Comparison of ENCODE assay signal across 16 cellular contexts in genomic region chr16:8998114-8998513, GRCh38. TPM values are rescaled to one million over a fixed set of nuclear protein-coding genes. Genes with fewer than 3 reads are reported as not detected.
DNase-seq lines count a peak whose midpoint lies in the region; FAIRE-seq and TF ChIP-seq lines count a peak whose summit lies in the region.
"Had no signal": no experiment of that assay in that cellular context is flagged by ENCODE, and none has a peak within 500 bp of the region (broad histone marks: within the 10 kb centered on the region; RNA-seq: fewer than 3 reads in every experiment).

No MANE protein-coding gene starts in this region.

- 55 to 89% methylated on average over 1 of the region's 1 CpG for WGBS in transverse colon (ENCODE audit: low coverage in 1 of 2), 2 donors

- H3K9me3 ChIP-seq in osteoblast (ENCODE audit: low read depth, low read length) (no peaks in the 10 kb centered on the region), transverse colon (no peaks in the 10 kb centered on the region)
- H3K9me3 ChIP-seq: sigmoid colon, stomach had no signal

- TF ChIP-seq POLR2A in transverse colon (IDR thresholded peaks at IDR 0.05) = no peak

- intact Hi-C loops in transverse colon (cut with DNase I; ENCODE audit: low total_unique reads) = no loop called here

- FAIRE-seq in bronchial epithelial cell (lab: Jason Lieb, UNC) = no peak

- no peak overlapping the region for H2AFZ ChIP-seq in osteoblast (ENCODE audit: low read length)

- no peaks in the 10 kb centered on the region for H3K4me1 ChIP-seq in osteoblast (ENCODE audit: insufficient read depth, low read length)
- H3K4me1 ChIP-seq in transverse colon = peaks cover 0 to 11% (median 7%) of the 10 kb centered on the region in 4 donors
- H3K4me1 ChIP-seq: sigmoid colon, stomach had no signal

- TF ChIP-seq CTCF in bronchial epithelial cell (IDR thresholded peaks at IDR 0.05; ENCODE audit: insufficient read depth, low read length, severe bottlenecking) (no peak), osteoblast (IDR thresholded peaks at IDR 0.05; ENCODE audit: extremely low read depth, low read depth, low read length) (no peak), transverse colon (IDR thresholded peaks at IDR 0.05) (no peak)

- H3K27me3 ChIP-seq in bronchial epithelial cell (ENCODE audit: control insufficient read depth, insufficient read depth, low read length) (no peaks in the 10 kb centered on the region), osteoblast (ENCODE audit: insufficient read depth, low read length) (no peaks in the 10 kb centered on the region), transverse colon (no peaks in the 10 kb centered on the region)
- H3K27me3 ChIP-seq: sigmoid colon, stomach had no signal

- DNase-seq in GM04503 (ENCODE audit: low read depth) (peak; percentile 35), MV-4-11 (lab: John Stamatoyannopoulos, UW) (peak; percentile 90), bronchial epithelial cell (ENCODE audit: low read depth) (peak; percentile 55), osteoblast (ENCODE audit: insufficient read length, low spot score, missing footprints) (peak; percentile 82), NCI-H524 treated with DMSO at 0.1 percent for 48 hours (lab: John Stamatoyannopoulos, UW) (no peak), transverse colon (no peak), occipital lobe (lab: John Stamatoyannopoulos, UW) (no peak)
- no peak for DNase-seq in stimulated activated CD4-positive, alpha-beta T cell treated with anti-CD3 and anti-CD28 coated beads, Interleukin-2, amount 100 ng/mL, for 24 hours
- DNase-seq: activated CD4-positive, alpha-beta T cell treated with anti-CD3 and anti-CD28 coated beads for 36 hours; activated T-cell treated with anti-CD3 and anti-CD28 coated beads, Interleukin-2, amount 50 U/mL, for 1 hour; amniotic stem cell; NCI-H1092; sigmoid colon; stomach; T-helper 1 cell had no signal

- H3K36me3 ChIP-seq in bronchial epithelial cell (ENCODE audit: control insufficient read depth, insufficient read depth, low read length) = no peaks in the 10 kb centered on the region
- no peaks in the 10 kb centered on the region for H3K36me3 ChIP-seq in osteoblast (ENCODE audit: insufficient read depth, low read length)
- H3K36me3 ChIP-seq in transverse colon = no peaks in the 10 kb centered on the region
- H3K36me3 ChIP-seq: sigmoid colon, stomach had no signal

- H3K4me3 ChIP-seq in bronchial epithelial cell (ENCODE audit: low read depth, low read length) (no peak overlapping the region), osteoblast (ENCODE audit: insufficient read depth, low read length) (no peak overlapping the region), transverse colon (no peak overlapping the region)
- H3K4me3 ChIP-seq: coronary artery, sigmoid colon, stomach had no signal

- no peak for TF ChIP-seq EP300 in transverse colon (IDR thresholded peaks at IDR 0.05; ENCODE audit: low read depth)

- in situ Hi-C loops in transverse colon (cut with MboI; ENCODE audit: low pct_ligation_motif_present in 1 of 4, low pct_unique_long_range_greater_than_20kb in 1 of 4, low sequenced_read_pairs in 3 of 4) = no loop called here

- no peak overlapping the region for H3K4me2 ChIP-seq in osteoblast (ENCODE audit: insufficient read depth, low read length)

- H3K79me2 ChIP-seq in osteoblast (ENCODE audit: insufficient read depth, low read length) = no peaks in the 10 kb centered on the region

- no peak overlapping the region for H3K27ac ChIP-seq in osteoblast (ENCODE audit: low read depth, low read length)
- H3K27ac ChIP-seq in transverse colon = no peak overlapping the region
- H3K27ac ChIP-seq: coronary artery, sigmoid colon, stomach had no signal

- H4K20me1 ChIP-seq in osteoblast (ENCODE audit: insufficient read depth, low read length) = no peaks in the 10 kb centered on the region

RNA-seq across cellular contexts. Expression of gene USP7, which starts 34.4 kb away (rescaled TPM):
- total RNA-seq in bronchial epithelial cell = 41.3 and 48.1 TPM in 2 replicates
- total RNA-seq in osteoblast = 46.0 and 51.4 TPM in 2 replicates
- total RNA-seq in transverse colon = 100 to 1,000 TPM in 3 of 4 donors, 10 to 100 TPM in 1; 72.9 to 419 (median 158) TPM
- 90.9 TPM for total RNA-seq in occipital lobe

Comparison
In these comparisons a context has a peak if more than half of its experiments do, and no peak if none do; other contexts are left out.
1. DNase-seq: peak in GM04503 (single experiment), MV-4-11 (single experiment), bronchial epithelial cell (single experiment) and osteoblast (single experiment); none in NCI-H524 treated with DMSO at 0.1 percent for 48 hours (single experiment), transverse colon (single experiment), occipital lobe (single experiment) and stimulated activated CD4-positive, alpha-beta T cell treated with anti-CD3 and anti-CD28 coated beads, Interleukin-2, amount 100 ng/mL, for 24 hours (0 of 2).